In the genomic region with DNA sequence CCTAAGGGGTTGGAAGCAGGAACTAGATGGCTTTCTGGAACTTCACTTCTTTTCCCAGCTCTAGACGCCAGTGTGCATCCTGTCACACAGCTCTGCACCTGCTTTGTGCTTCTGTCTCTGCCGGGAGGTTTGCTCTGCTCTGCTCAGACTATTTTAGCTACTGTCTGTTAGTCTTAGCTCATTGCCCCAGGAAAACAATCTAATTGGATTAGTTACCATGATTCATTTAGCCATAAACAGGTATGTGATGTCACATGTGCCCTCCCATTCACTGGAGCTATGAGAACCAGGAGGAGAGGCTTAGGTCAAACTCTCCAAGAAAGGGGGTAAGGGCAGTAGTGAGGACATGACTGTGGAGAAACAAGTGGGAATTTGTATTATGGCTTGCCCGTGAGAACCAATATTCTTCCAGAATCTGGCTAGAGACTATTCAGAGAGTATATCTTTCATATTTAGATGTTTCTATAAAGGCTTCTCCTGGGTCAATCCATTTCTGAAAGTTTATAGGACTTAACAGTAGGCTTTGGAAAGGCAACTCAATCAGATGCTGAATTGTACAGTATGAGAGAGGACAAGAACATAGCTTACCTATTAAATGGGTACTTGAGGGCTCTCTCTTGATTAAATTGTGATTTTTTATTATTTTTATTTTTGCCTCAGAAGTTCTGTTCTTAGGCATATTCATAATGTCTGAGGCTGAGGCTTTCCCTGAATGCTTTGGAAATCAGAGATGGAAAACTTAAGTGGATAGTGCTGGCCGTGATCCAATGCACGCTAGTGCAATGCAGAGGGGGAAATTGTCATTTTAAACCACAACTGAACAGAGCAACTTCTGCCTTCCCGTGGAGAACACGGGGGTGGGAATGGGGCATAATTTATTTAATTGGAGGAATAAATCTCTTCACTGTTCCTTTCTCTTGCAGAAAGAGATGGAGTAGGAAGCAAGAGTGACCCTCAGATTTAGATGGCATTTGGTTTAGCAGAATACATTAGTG, we compare ENCODE assay signal across 1 cellular context.
TF ChIP-seq lines count a peak whose summit lies in the region.

No MANE protein-coding gene starts in this region.

TF ChIP-seq in WTC11, 78 proteins besides CTCF, POLR2A, EP300 and RAD21 (continued from another document):
- TF ChIP-seq, protein P1, sequence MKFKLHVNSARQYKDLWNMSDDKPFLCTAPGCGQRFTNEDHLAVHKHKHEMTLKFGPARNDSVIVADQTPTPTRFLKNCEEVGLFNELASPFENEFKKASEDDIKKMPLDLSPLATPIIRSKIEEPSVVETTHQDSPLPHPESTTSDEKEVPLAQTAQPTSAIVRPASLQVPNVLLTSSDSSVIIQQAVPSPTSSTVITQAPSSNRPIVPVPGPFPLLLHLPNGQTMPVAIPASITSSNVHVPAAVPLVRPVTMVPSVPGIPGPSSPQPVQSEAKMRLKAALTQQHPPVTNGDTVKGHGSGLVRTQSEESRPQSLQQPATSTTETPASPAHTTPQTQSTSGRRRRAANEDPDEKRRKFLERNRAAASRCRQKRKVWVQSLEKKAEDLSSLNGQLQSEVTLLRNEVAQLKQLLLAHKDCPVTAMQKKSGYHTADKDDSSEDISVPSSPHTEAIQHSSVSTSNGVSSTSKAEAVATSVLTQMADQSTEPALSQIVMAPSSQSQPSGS (CRISPR knock-in tag; IDR thresholded peaks at IDR 0.05; ENCODE audit: borderline replicate concordance, low read depth) = no peak
- TF ChIP-seq TEAD4 (CRISPR knock-in tag; IDR thresholded peaks at IDR 0.05) = no peak
- no peak for TF ChIP-seq ZNF219 (CRISPR knock-in tag; IDR thresholded peaks at IDR 0.05; ENCODE audit: borderline replicate concordance)
- TF ChIP-seq ZNF416 (CRISPR knock-in tag; IDR thresholded peaks at IDR 0.05) = no peak
- TF ChIP-seq TEAD1 (CRISPR knock-in tag; IDR thresholded peaks at IDR 0.05) = no peak
- TF ChIP-seq TP53 (CRISPR knock-in tag; IDR thresholded peaks at IDR 0.05) = no peak
- TF ChIP-seq, protein P2, sequence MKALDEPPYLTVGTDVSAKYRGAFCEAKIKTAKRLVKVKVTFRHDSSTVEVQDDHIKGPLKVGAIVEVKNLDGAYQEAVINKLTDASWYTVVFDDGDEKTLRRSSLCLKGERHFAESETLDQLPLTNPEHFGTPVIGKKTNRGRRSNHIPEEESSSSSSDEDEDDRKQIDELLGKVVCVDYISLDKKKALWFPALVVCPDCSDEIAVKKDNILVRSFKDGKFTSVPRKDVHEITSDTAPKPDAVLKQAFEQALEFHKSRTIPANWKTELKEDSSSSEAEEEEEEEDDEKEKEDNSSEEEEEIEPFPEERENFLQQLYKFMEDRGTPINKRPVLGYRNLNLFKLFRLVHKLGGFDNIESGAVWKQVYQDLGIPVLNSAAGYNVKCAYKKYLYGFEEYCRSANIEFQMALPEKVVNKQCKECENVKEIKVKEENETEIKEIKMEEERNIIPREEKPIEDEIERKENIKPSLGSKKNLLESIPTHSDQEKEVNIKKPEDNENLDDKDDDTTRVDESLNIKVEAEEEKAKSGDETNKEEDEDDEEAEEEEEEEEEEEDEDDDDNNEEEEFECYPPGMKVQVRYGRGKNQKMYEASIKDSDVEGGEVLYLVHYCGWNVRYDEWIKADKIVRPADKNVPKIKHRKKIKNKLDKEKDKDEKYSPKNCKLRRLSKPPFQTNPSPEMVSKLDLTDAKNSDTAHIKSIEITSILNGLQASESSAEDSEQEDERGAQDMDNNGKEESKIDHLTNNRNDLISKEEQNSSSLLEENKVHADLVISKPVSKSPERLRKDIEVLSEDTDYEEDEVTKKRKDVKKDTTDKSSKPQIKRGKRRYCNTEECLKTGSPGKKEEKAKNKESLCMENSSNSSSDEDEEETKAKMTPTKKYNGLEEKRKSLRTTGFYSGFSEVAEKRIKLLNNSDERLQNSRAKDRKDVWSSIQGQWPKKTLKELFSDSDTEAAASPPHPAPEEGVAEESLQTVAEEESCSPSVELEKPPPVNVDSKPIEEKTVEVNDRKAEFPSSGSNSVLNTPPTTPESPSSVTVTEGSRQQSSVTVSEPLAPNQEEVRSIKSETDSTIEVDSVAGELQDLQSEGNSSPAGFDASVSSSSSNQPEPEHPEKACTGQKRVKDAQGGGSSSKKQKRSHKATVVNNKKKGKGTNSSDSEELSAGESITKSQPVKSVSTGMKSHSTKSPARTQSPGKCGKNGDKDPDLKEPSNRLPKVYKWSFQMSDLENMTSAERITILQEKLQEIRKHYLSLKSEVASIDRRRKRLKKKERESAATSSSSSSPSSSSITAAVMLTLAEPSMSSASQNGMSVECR (CRISPR knock-in tag; IDR thresholded peaks at IDR 0.05; ENCODE audit: borderline replicate concordance) = no peak
